8 cellular contexts compared by ENCODE assay signal in genomic region chr17:41811549-41812175, GRCh38. TPM values are rescaled to one million over a fixed set of nuclear protein-coding genes. Genes with fewer than 3 reads are reported as not detected.
A peak's percentile ranks its signal among the peaks of the same experiment; 100 is the strongest.
DNase-seq lines count a peak whose midpoint lies in the region; ATAC-seq and TF ChIP-seq lines count a peak whose summit lies in the region.

Gene P3H4, minus strand, starts transcription at chr17:41811949. Its CDS starts 34 bp downstream, at chr17:41811915.

- H3K4me3 ChIP-seq in kidney epithelial cell (ENCODE audit: low read depth, low read length): peak within 1 kb of the TSS; percentile 74

- DNase-seq in ELF-1 (ENCODE audit: low read depth, low spot score) (peak; percentile 84), NCI-H2196 treated with DMSO at 0.1 percent for 48 hours (lab: John Stamatoyannopoulos, UW; ENCODE audit: unreplicated experiment) (peak; percentile 30), chondrocyte (ENCODE audit: low spot score) (no peak), kidney epithelial cell (ENCODE audit: low read depth) (no peak)
- peak; percentile 63 for DNase-seq in activated CD4-positive, alpha-beta T cell treated with anti-CD3 and anti-CD28 coated beads for 1 hour
- peak; percentile 50 to 54 for DNase-seq in stimulated activated CD4-positive, alpha-beta T cell treated with anti-CD3 and anti-CD28 coated beads, Interleukin-15, amount 100 ng/mL, for 1 hour (ENCODE audit: low read depth in 1 of 2, low spot score in 1 of 2)

- H3K27me3 Mint-ChIP-seq in chondrocyte (ENCODE audit: low read depth): no peaks in the 10 kb centered on the region

- H3K9me3 Mint-ChIP-seq in chondrocyte (ENCODE audit: low read depth): no peaks in the 10 kb centered on the region

- TF ChIP-seq CTCF in chondrocyte (IDR thresholded peaks at IDR 0.05): peak; percentile 83
- TF ChIP-seq CTCF in kidney epithelial cell (IDR thresholded peaks at IDR 0.05; ENCODE audit: insufficient read depth, low read length, poor library complexity, severe bottlenecking): peak; percentile 58

- peaks cover 40% of the 10 kb centered on the region for H3K4me1 Mint-ChIP-seq in chondrocyte (ENCODE audit: low read depth)

- no peaks in the 10 kb centered on the region for H3K36me3 ChIP-seq in kidney epithelial cell (ENCODE audit: control insufficient read depth, insufficient read depth, low read length)

- ATAC-seq in HG02759 (IDR thresholded peaks at IDR 0.05; ENCODE audit: unreplicated experiment) (peak; percentile 80), HG02973 (IDR thresholded peaks at IDR 0.05; ENCODE audit: unreplicated experiment) (no peak)

- no peaks in the 10 kb centered on the region for H3K27me3 ChIP-seq in kidney epithelial cell (ENCODE audit: control insufficient read depth, insufficient read depth, low read length)

- H3K36me3 Mint-ChIP-seq in chondrocyte (ENCODE audit: low read depth): peaks cover 12% of the 10 kb centered on the region

- H3K4me3 Mint-ChIP-seq in chondrocyte (ENCODE audit: unreplicated experiment): peak within 1 kb of the TSS; percentile 99

- peak within 1 kb of the TSS; percentile 95 for H3K27ac Mint-ChIP-seq in chondrocyte (ENCODE audit: unreplicated experiment)

RNA-seq across cellular contexts. Expression of gene P3H4, which starts in this region (rescaled TPM):
- total RNA-seq in chondrocyte: 83.8 to 109 TPM (median 84.8 TPM) in 3 replicates
- 50.5 and 58.4 TPM in 2 replicates for total RNA-seq in kidney epithelial cell

Comparison
In these comparisons a context has a peak if more than half of its experiments do, and no peak if none do; other contexts are left out.
1. DNase-seq: peak in ELF-1 (single experiment), NCI-H2196 treated with DMSO at 0.1 percent for 48 hours (single experiment), activated CD4-positive, alpha-beta T cell treated with anti-CD3 and anti-CD28 coated beads for 1 hour (single experiment) and stimulated activated CD4-positive, alpha-beta T cell treated with anti-CD3 and anti-CD28 coated beads, Interleukin-15, amount 100 ng/mL, for 1 hour (2 of 2); none in chondrocyte (single experiment) and kidney epithelial cell (single experiment).